9 cellular contexts compared by ENCODE assay signal in the genomic region with DNA sequence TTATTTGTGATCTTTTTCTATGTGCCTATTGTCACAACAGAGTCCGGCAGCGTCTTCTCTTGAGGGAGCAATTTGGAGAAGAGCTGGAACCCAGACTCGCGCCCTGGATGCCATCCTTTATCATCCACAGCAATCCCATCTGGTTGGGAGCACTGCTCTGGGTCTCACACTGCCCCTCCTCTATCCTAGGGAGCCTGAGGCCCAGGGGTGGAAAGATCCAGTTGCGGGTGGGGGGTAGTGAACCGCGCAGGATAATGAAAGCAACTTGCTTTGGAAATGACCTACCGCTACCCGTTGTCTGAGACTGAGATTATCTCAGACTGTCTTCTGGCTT. TPM values are rescaled to one million over a fixed set of nuclear protein-coding genes. Genes with fewer than 3 reads are reported as not detected.
DNase-seq lines count a peak whose midpoint lies in the region; ATAC-seq, FAIRE-seq and TF ChIP-seq lines count a peak whose summit lies in the region.
"Had no signal": no experiment of that assay in that cellular context is flagged by ENCODE, and none has a peak within 500 bp of the region (broad histone marks: within the 10 kb centered on the region; RNA-seq: fewer than 3 reads in every experiment).

No MANE protein-coding gene starts in this region.

- TF ChIP-seq POLR2A in HepG2 (IDR thresholded peaks at IDR 0.05; ENCODE audit: insufficient read depth in 1 of 2, low read depth in 2 of 2, low read length in 2 of 2) (no peak), tibial nerve (IDR thresholded peaks at IDR 0.05) (no peak)

- H3K4me1 Mint-ChIP-seq in activated naive CD4-positive, alpha-beta T cell treated with anti-CD3 and anti-CD28 coated beads for 36 hours (ENCODE audit: low read depth): peaks cover 46% of the 10 kb centered on the region
- peaks cover 25% of the 10 kb centered on the region for H3K4me1 Mint-ChIP-seq in astrocyte (ENCODE audit: low read depth, unreplicated experiment)

- ATAC-seq in HepG2 (no peak), GM19023 (IDR thresholded peaks at IDR 0.05; ENCODE audit: unreplicated experiment) (no peak)

- peak overlapping the region; percentile 56 for H3K27ac ChIP-seq in astrocyte (ENCODE audit: low read depth, low read length)
- H3K27ac ChIP-seq in HepG2 (ENCODE audit: extremely low read length, insufficient read depth, low read length): peak overlapping the region; percentile 66
- H3K27ac ChIP-seq in tibial nerve: peak overlapping the region in 3 of 4 donors; percentile 85 to 96 (median 87)

- H3K9me3 ChIP-seq in astrocyte (ENCODE audit: insufficient read depth, low read depth, low read length): no peaks in the 10 kb centered on the region
- no peaks in the 10 kb centered on the region for H3K9me3 ChIP-seq in HepG2 (ENCODE audit: low read length)
- no peaks in the 10 kb centered on the region for H3K9me3 ChIP-seq in tibial nerve

- no TSS peak for BruUV-seq in HepG2 (replicated peaks; lab: Mats Ljungman, UMichigan)

- FAIRE-seq in astrocyte (lab: Jason Lieb, UNC) (no peak), HepG2 (lab: Jason Lieb, UNC) (no peak)

- H3K79me2 ChIP-seq in astrocyte (ENCODE audit: insufficient read depth, low read length) (peaks cover 39% of the 10 kb centered on the region), HepG2 (ENCODE audit: insufficient read depth, low read length) (peaks cover 31% of the 10 kb centered on the region)

- H4K20me1 ChIP-seq in astrocyte (ENCODE audit: insufficient read depth, low read length) (peaks cover 16% of the 10 kb centered on the region), HepG2 (ENCODE audit: insufficient read depth, low read length) (peaks cover 4% of the 10 kb centered on the region; the same call in 1 of the 2 replicates)

- H3K4me3 ChIP-seq in astrocyte (ENCODE audit: insufficient read depth, low read depth, low read length): peak overlapping the region; percentile 90
- peak overlapping the region; percentile 65 to 88 (median 86) for H3K4me3 ChIP-seq in HepG2 (replicated peaks in 1 of 3; ENCODE audit: insufficient read depth in 1 of 3, low read depth in 2 of 3, low read length in 3 of 3)
- H3K4me3 ChIP-seq in tibial nerve: peak overlapping the region; percentile 68 to 70 (median 69)

- in situ Hi-C loops in HepG2 (cut with HindIII; ENCODE audit: extremely low pct_ligation_motif_present, low pct_unique_long_range_greater_than_20kb): no loop called here

- H3K4me1 ChIP-seq in astrocyte (ENCODE audit: insufficient read depth, low read length) (peaks cover 17% of the 10 kb centered on the region), HepG2 (ENCODE audit: insufficient read depth, low read length) (peaks cover 43% of the 10 kb centered on the region), tibial nerve (peaks cover 0 to 51% (median 28%) of the 10 kb centered on the region in 4 donors)

- TF ChIP-seq RAD21 in HepG2 (CRISPR knock-in tag; IDR thresholded peaks at IDR 0.05): no peak

- no peak for DNase-seq in activated naive CD4-positive, alpha-beta T cell treated with anti-CD3 and anti-CD28 coated beads for 36 hours
- DNase-seq in activated naive CD4-positive, alpha-beta T cell (lab: John Stamatoyannopoulos, UW): no peak
- DNase-seq in astrocyte (ENCODE audit: low read depth): no peak
- DNase-seq in HepG2 (ENCODE audit: low spot score): no peak
- no peak for DNase-seq in tibial nerve (ENCODE audit: low spot score in 2 of 2)
- DNase-seq in stimulated activated CD4-positive, alpha-beta T cell treated with anti-CD3 and anti-CD28 coated beads, Interleukin-4, amount 100 ng/mL, for 24 hours: no peak
- DNase-seq in D341Med (ENCODE audit: low spot score): no peak
- DNase-seq: activated CD4-positive, CD25-positive, alpha-beta regulatory T cell treated with anti-CD3 and anti-CD28 coated beads, Interleukin-2, amount 50 U/mL, for 72 hours had no signal

- no peaks in the 10 kb centered on the region for H3K27me3 ChIP-seq in astrocyte (ENCODE audit: insufficient read depth, low read length)
- no peaks in the 10 kb centered on the region; a peak in 1 of 5 replicates for H3K27me3 ChIP-seq in HepG2 (ENCODE audit: control insufficient read depth in 1 of 2, insufficient read depth in 2 of 2, low read length in 2 of 2)
- H3K27me3 ChIP-seq in tibial nerve: no peaks in the 10 kb centered on the region

- H3K4me3 Mint-ChIP-seq in activated naive CD4-positive, alpha-beta T cell treated with anti-CD3 and anti-CD28 coated beads for 36 hours: peak overlapping the region; percentile 92
- peak overlapping the region; percentile 98 for H3K4me3 Mint-ChIP-seq in astrocyte (ENCODE audit: unreplicated experiment)

- H3K36me3 Mint-ChIP-seq in activated naive CD4-positive, alpha-beta T cell treated with anti-CD3 and anti-CD28 coated beads for 36 hours (ENCODE audit: low read depth): peaks cover 9% of the 10 kb centered on the region
- H3K36me3 Mint-ChIP-seq in astrocyte (ENCODE audit: low read depth, unreplicated experiment): peaks cover 3% of the 10 kb centered on the region

- H3K27me3 Mint-ChIP-seq in activated naive CD4-positive, alpha-beta T cell treated with anti-CD3 and anti-CD28 coated beads for 36 hours (ENCODE audit: low read depth): no peaks in the 10 kb centered on the region
- no peaks in the 10 kb centered on the region for H3K27me3 Mint-ChIP-seq in astrocyte (ENCODE audit: low read depth, unreplicated experiment)

- TF ChIP-seq CTCF in astrocyte (IDR thresholded peaks at IDR 0.05; ENCODE audit: insufficient read depth, low read depth, low read length) (no peak), HepG2 (CRISPR knock-in tag; IDR thresholded peaks at IDR 0.05) (no peak), tibial nerve (IDR thresholded peaks at IDR 0.05) (no peak)

- H2AFZ ChIP-seq in astrocyte (ENCODE audit: low read depth, low read length) (no peak overlapping the region), HepG2 (ENCODE audit: low read length) (no peak overlapping the region)

- TF ChIP-seq EP300 in HepG2 (IDR thresholded peaks at IDR 0.05; ENCODE audit: low read depth in 2 of 2, low read length in 2 of 2): no peak
- TF ChIP-seq EP300 in HepG2 (CRISPR knock-in tag; IDR thresholded peaks at IDR 0.05; ENCODE audit: borderline replicate concordance): no peak; the same call in 1 of the 2 replicates
- TF ChIP-seq EP300 in tibial nerve (IDR thresholded peaks at IDR 0.05): no peak

- H3K36me3 ChIP-seq in astrocyte (ENCODE audit: insufficient read depth, low read length) (peaks cover 4% of the 10 kb centered on the region), HepG2 (replicated peaks in 1 of 2; ENCODE audit: control insufficient read depth in 1 of 2, insufficient read depth in 2 of 2, low read length in 2 of 2) (peaks cover 1 to 24% of the 10 kb centered on the region in 2 experiments), tibial nerve (peaks cover 0 to 33% (median 0%) of the 10 kb centered on the region in 3 donors)

- no peaks in the 10 kb centered on the region for H3K9me3 Mint-ChIP-seq in activated naive CD4-positive, alpha-beta T cell treated with anti-CD3 and anti-CD28 coated beads for 36 hours
- H3K9me3 Mint-ChIP-seq in astrocyte (ENCODE audit: unreplicated experiment): no peaks in the 10 kb centered on the region

- POLR2A ChIA-PET in HepG2 (lab: Yijun Ruan, JAX): interaction anchor here (0.7 to 12.4 kb wide), 21 partner anchors 9 to 280 kb away, joined by 3 to 342 read pairs (median 11); partner anchors contain the start of genes AUP1, C2orf81, CCDC142 and DQX1

- WGBS in HepG2 (ENCODE audit: low lambda C conversion rate): 12% methylated on average over 9 of the region's 9 CpGs
- WGBS in tibial nerve, 2 donors: 1 to 2% methylated on average over 9 of the region's 9 CpGs

- H3K4me2 ChIP-seq in astrocyte (ENCODE audit: low read length) (peak overlapping the region; percentile 95), HepG2 (ENCODE audit: low read depth, low read length) (peak overlapping the region; percentile 98)

- peak overlapping the region; percentile 89 for H3K9ac ChIP-seq in astrocyte (ENCODE audit: low read length)
- H3K9ac ChIP-seq in HepG2 (ENCODE audit: insufficient read depth, low read depth, low read length): peak overlapping the region; percentile 87

- H3K27ac Mint-ChIP-seq in activated naive CD4-positive, alpha-beta T cell treated with anti-CD3 and anti-CD28 coated beads for 36 hours: peak overlapping the region; percentile 99
- peak overlapping the region; percentile 93 for H3K27ac Mint-ChIP-seq in astrocyte (ENCODE audit: unreplicated experiment)

- intact Hi-C loops in activated naive CD4-positive, alpha-beta T cell treated with anti-CD3 and anti-CD28 coated beads for 36 hours (cut with micrococcal nuclease): loop anchor here (1.0 to 10.0 kb wide), 14 partner anchors 13 to 1344 kb away; partner anchors contain the start of genes AUP1, CCT7, DGUOK and DOK1
- intact Hi-C loops in HepG2 (cut with micrococcal nuclease; ENCODE audit: unreplicated experiment): loop anchor here (1.0 to 2.0 kb wide), 3 partner anchors 14 to 70 kb away; partner anchors contain the start of genes AUP1, HTRA2 and MRPL53

- CTCF ChIA-PET in activated naive CD4-positive, alpha-beta T cell treated with anti-CD3 and anti-CD28 coated beads for 36 hours (lab: Charles Lee): interaction anchor here (0.6 to 1.9 kb wide), 6 partner anchors 8 to 129 kb away, joined by 3 to 5 read pairs (median 3); no protein-coding TSS in a partner anchor
- CTCF ChIA-PET in HepG2 (lab: Yijun Ruan, JAX; ENCODE audit: low intra/inter-chr PET ratio, low total read pairs): no interaction called here

RNA-seq across cellular contexts. Expression of gene WBP1, which starts 0.7 kb away (rescaled TPM):
- total RNA-seq in activated naive CD4-positive, alpha-beta T cell treated with anti-CD3 and anti-CD28 coated beads for 36 hours: 10 to 100 TPM; 39.4 to 40.0 TPM
- total RNA-seq in astrocyte (56.4 and 58.3 TPM in 2 replicates), HepG2 (2016; rRNA removed; fragmentation: Illumina TruSeq; extraction: Trizol) (26.5 and 38.8 TPM in 2 replicates), tibial nerve (10 to 100 TPM; 35.7 to 84.6 (median 69.0) TPM)
- total RNA-seq in HepG2 (2016; cell fraction: cytosol; rRNA removed; fragmentation: Illumina TruSeq; extraction: Trizol; ENCODE audit: low read depth): 50.0 and 58.3 TPM in 2 replicates
- total RNA-seq in HepG2 (2016; cell fraction: insoluble cytoplasmic fraction; rRNA removed; fragmentation: Illumina TruSeq; extraction: Trizol): 27.8 and 36.5 TPM in 2 replicates
- 61.3 and 76.9 TPM in 2 replicates for total RNA-seq in HepG2 (2016; cell fraction: membrane; rRNA removed; fragmentation: Illumina TruSeq; extraction: Trizol)
- 25.9 and 29.1 TPM in 2 replicates for total RNA-seq in HepG2 (2016; cell fraction: nucleus; rRNA removed; fragmentation: Illumina TruSeq; extraction: Trizol)
- polyA plus RNA-seq in HepG2 (2011; rRNA removed): 85.7 and 107 TPM in 2 replicates
- polyA plus RNA-seq in HepG2 (2011; cell fraction: cytosol; rRNA removed): 77.8 and 109 TPM in 2 replicates
- 406 and 434 TPM in 2 replicates for polyA plus RNA-seq in HepG2 (2011; cell fraction: nucleus; rRNA removed)
- polyA plus RNA-seq in HepG2 (2012): 45.0 and 50.3 TPM in 2 replicates
- 82.9 and 90.6 TPM in 2 replicates for polyA plus RNA-seq in HepG2 (2016; cell fraction: cytosol; fragmentation: Illumina TruSeq; extraction: Trizol; ENCODE audit: low read depth)
- polyA plus RNA-seq in HepG2 (2016; cell fraction: insoluble cytoplasmic fraction; fragmentation: Illumina TruSeq; extraction: Trizol; ENCODE audit: low read depth): 41.4 and 46.0 TPM in 2 replicates
- 87.2 and 99.7 TPM in 2 replicates for polyA plus RNA-seq in HepG2 (2016; cell fraction: membrane; fragmentation: Illumina TruSeq; extraction: Trizol; ENCODE audit: low read depth)
- 71.0 and 71.7 TPM in 2 replicates for polyA plus RNA-seq in HepG2 (2016; cell fraction: nucleus; fragmentation: Illumina TruSeq; extraction: Trizol; ENCODE audit: insufficient read depth, low read depth)
- 54.1 and 96.5 TPM in 2 replicates for polyA minus RNA-seq in HepG2 (2011; rRNA and poly(A)+ RNA removed; ENCODE audit: low replicate concordance)
- 9.6 and 9.8 TPM in 2 replicates for polyA minus RNA-seq in HepG2 (2011; cell fraction: cytosol; rRNA and poly(A)+ RNA removed)
- polyA minus RNA-seq in HepG2 (2011; cell fraction: nucleus; rRNA and poly(A)+ RNA removed): 29.4 and 41.2 TPM in 2 replicates

RNA-seq across cellular contexts. Expression of gene INO80B, which starts 4.0 kb away (rescaled TPM):
- total RNA-seq in activated naive CD4-positive, alpha-beta T cell treated with anti-CD3 and anti-CD28 coated beads for 36 hours: 10 to 100 TPM; 26.5 to 28.3 TPM
- 19.2 and 23.2 TPM in 2 replicates for total RNA-seq in astrocyte
- total RNA-seq in HepG2 (2016; rRNA removed; fragmentation: Illumina TruSeq; extraction: Trizol): 10.0 and 14.5 TPM in 2 replicates
- total RNA-seq in HepG2 (2016; cell fraction: cytosol; rRNA removed; fragmentation: Illumina TruSeq; extraction: Trizol; ENCODE audit: low read depth): 5.0 and 7.0 TPM in 2 replicates
- total RNA-seq in HepG2 (2016; cell fraction: insoluble cytoplasmic fraction; rRNA removed; fragmentation: Illumina TruSeq; extraction: Trizol): 8.7 and 16.5 TPM in 2 replicates
- 9.3 and 10.1 TPM in 2 replicates for total RNA-seq in HepG2 (2016; cell fraction: membrane; rRNA removed; fragmentation: Illumina TruSeq; extraction: Trizol)
- 12.6 and 17.1 TPM in 2 replicates for total RNA-seq in HepG2 (2016; cell fraction: nucleus; rRNA removed; fragmentation: Illumina TruSeq; extraction: Trizol)
- polyA plus RNA-seq in HepG2 (2011; rRNA removed): 6.2 and 7.9 TPM in 2 replicates
- 4.5 and 4.9 TPM in 2 replicates for polyA plus RNA-seq in HepG2 (2011; cell fraction: cytosol; rRNA removed)
- polyA plus RNA-seq in HepG2 (2011; cell fraction: nucleus; rRNA removed): 63.6 and 70.4 TPM in 2 replicates
- 13.1 and 14.4 TPM in 2 replicates for polyA plus RNA-seq in HepG2 (2012)
- polyA plus RNA-seq in HepG2 (2016; cell fraction: cytosol; fragmentation: Illumina TruSeq; extraction: Trizol; ENCODE audit: low read depth): 4.5 and 5.4 TPM in 2 replicates
- 15.4 and 15.7 TPM in 2 replicates for polyA plus RNA-seq in HepG2 (2016; cell fraction: insoluble cytoplasmic fraction; fragmentation: Illumina TruSeq; extraction: Trizol; ENCODE audit: low read depth)
- 10.1 and 13.1 TPM in 2 replicates for polyA plus RNA-seq in HepG2 (2016; cell fraction: membrane; fragmentation: Illumina TruSeq; extraction: Trizol; ENCODE audit: low read depth)
- polyA plus RNA-seq in HepG2 (2016; cell fraction: nucleus; fragmentation: Illumina TruSeq; extraction: Trizol; ENCODE audit: insufficient read depth, low read depth): 30.3 and 40.1 TPM in 2 replicates
- polyA minus RNA-seq in HepG2 (2011; rRNA and poly(A)+ RNA removed; ENCODE audit: low replicate concordance): 2.5 and 7.3 TPM in 2 replicates
- 1.3 TPM in 1 of 2 replicates, not detected in the other for polyA minus RNA-seq in HepG2 (2011; cell fraction: cytosol; rRNA and poly(A)+ RNA removed)
- polyA minus RNA-seq in HepG2 (2011; cell fraction: nucleus; rRNA and poly(A)+ RNA removed): 14.5 and 22.5 TPM in 2 replicates
- 10 to 100 TPM; 15.1 to 40.6 (median 27.5) TPM for total RNA-seq in tibial nerve

RNA-seq across cellular contexts. Expression of gene MOGS, which starts 6.3 kb away (rescaled TPM):
- total RNA-seq in activated naive CD4-positive, alpha-beta T cell treated with anti-CD3 and anti-CD28 coated beads for 36 hours: 10 to 100 TPM; 38.8 to 39.1 TPM
- 84.4 and 101 TPM in 2 replicates for total RNA-seq in astrocyte
- total RNA-seq in HepG2 (2016; rRNA removed; fragmentation: Illumina TruSeq; extraction: Trizol): 30.1 and 95.2 TPM in 2 replicates
- 8.8 and 11.5 TPM in 2 replicates for total RNA-seq in HepG2 (2016; cell fraction: cytosol; rRNA removed; fragmentation: Illumina TruSeq; extraction: Trizol; ENCODE audit: low read depth)
- 26.3 and 96.7 TPM in 2 replicates for total RNA-seq in HepG2 (2016; cell fraction: insoluble cytoplasmic fraction; rRNA removed; fragmentation: Illumina TruSeq; extraction: Trizol)
- total RNA-seq in HepG2 (2016; cell fraction: membrane; rRNA removed; fragmentation: Illumina TruSeq; extraction: Trizol): 21.6 and 24.7 TPM in 2 replicates
- total RNA-seq in HepG2 (2016; cell fraction: nucleus; rRNA removed; fragmentation: Illumina TruSeq; extraction: Trizol): 74.9 and 89.3 TPM in 2 replicates
- 117 and 124 TPM in 2 replicates for polyA plus RNA-seq in HepG2 (2011; rRNA removed)
- 82.7 and 107 TPM in 2 replicates for polyA plus RNA-seq in HepG2 (2011; cell fraction: cytosol; rRNA removed)
- polyA plus RNA-seq in HepG2 (2011; cell fraction: nucleus; rRNA removed): 164 and 187 TPM in 2 replicates
- polyA plus RNA-seq in HepG2 (2012): 66.6 and 78.0 TPM in 2 replicates
- 7.9 TPM in 2 replicates for polyA plus RNA-seq in HepG2 (2016; cell fraction: cytosol; fragmentation: Illumina TruSeq; extraction: Trizol; ENCODE audit: low read depth)
- polyA plus RNA-seq in HepG2 (2016; cell fraction: insoluble cytoplasmic fraction; fragmentation: Illumina TruSeq; extraction: Trizol; ENCODE audit: low read depth): 21.4 and 26.1 TPM in 2 replicates
- 12.9 and 13.0 TPM in 2 replicates for polyA plus RNA-seq in HepG2 (2016; cell fraction: membrane; fragmentation: Illumina TruSeq; extraction: Trizol; ENCODE audit: low read depth)
- 132 and 137 TPM in 2 replicates for polyA plus RNA-seq in HepG2 (2016; cell fraction: nucleus; fragmentation: Illumina TruSeq; extraction: Trizol; ENCODE audit: insufficient read depth, low read depth)
- 89.6 and 182 TPM in 2 replicates for polyA minus RNA-seq in HepG2 (2011; rRNA and poly(A)+ RNA removed; ENCODE audit: low replicate concordance)
- 63.1 and 75.1 TPM in 2 replicates for polyA minus RNA-seq in HepG2 (2011; cell fraction: cytosol; rRNA and poly(A)+ RNA removed)
- 28.6 and 30.3 TPM in 2 replicates for polyA minus RNA-seq in HepG2 (2011; cell fraction: nucleus; rRNA and poly(A)+ RNA removed)
- 10 to 100 TPM; 30.2 to 52.5 (median 39.7) TPM for total RNA-seq in tibial nerve

RNA-seq across cellular contexts. Expression of gene MRPL53, which starts 13.6 kb away (rescaled TPM):
- total RNA-seq in activated naive CD4-positive, alpha-beta T cell treated with anti-CD3 and anti-CD28 coated beads for 36 hours: 100 to 1,000 TPM; 112 to 117 TPM
- 48.0 and 50.6 TPM in 2 replicates for total RNA-seq in astrocyte
- total RNA-seq in HepG2 (2016; rRNA removed; fragmentation: Illumina TruSeq; extraction: Trizol): 51.9 and 53.8 TPM in 2 replicates
- total RNA-seq in HepG2 (2016; cell fraction: cytosol; rRNA removed; fragmentation: Illumina TruSeq; extraction: Trizol; ENCODE audit: low read depth): 42.4 and 54.6 TPM in 2 replicates
- total RNA-seq in HepG2 (2016; cell fraction: insoluble cytoplasmic fraction; rRNA removed; fragmentation: Illumina TruSeq; extraction: Trizol): 58.8 and 59.3 TPM in 2 replicates
- total RNA-seq in HepG2 (2016; cell fraction: membrane; rRNA removed; fragmentation: Illumina TruSeq; extraction: Trizol): 53.4 and 65.7 TPM in 2 replicates
- 30.0 and 33.7 TPM in 2 replicates for total RNA-seq in HepG2 (2016; cell fraction: nucleus; rRNA removed; fragmentation: Illumina TruSeq; extraction: Trizol)
- polyA plus RNA-seq in HepG2 (2011; rRNA removed): 28.8 and 34.3 TPM in 2 replicates
- polyA plus RNA-seq in HepG2 (2011; cell fraction: cytosol; rRNA removed): 30.0 and 63.3 TPM in 2 replicates
- 49.3 and 53.8 TPM in 2 replicates for polyA plus RNA-seq in HepG2 (2011; cell fraction: nucleus; rRNA removed)
- 32.0 and 44.9 TPM in 2 replicates for polyA plus RNA-seq in HepG2 (2012)
- 37.9 and 43.7 TPM in 2 replicates for polyA plus RNA-seq in HepG2 (2016; cell fraction: cytosol; fragmentation: Illumina TruSeq; extraction: Trizol; ENCODE audit: low read depth)
- polyA plus RNA-seq in HepG2 (2016; cell fraction: insoluble cytoplasmic fraction; fragmentation: Illumina TruSeq; extraction: Trizol; ENCODE audit: low read depth): 43.6 and 45.0 TPM in 2 replicates
- polyA plus RNA-seq in HepG2 (2016; cell fraction: membrane; fragmentation: Illumina TruSeq; extraction: Trizol; ENCODE audit: low read depth): 39.5 and 42.8 TPM in 2 replicates
- polyA plus RNA-seq in HepG2 (2016; cell fraction: nucleus; fragmentation: Illumina TruSeq; extraction: Trizol; ENCODE audit: insufficient read depth, low read depth): 61.4 and 66.8 TPM in 2 replicates
- 38.1 and 38.8 TPM in 2 replicates for polyA minus RNA-seq in HepG2 (2011; rRNA and poly(A)+ RNA removed; ENCODE audit: low replicate concordance)
- polyA minus RNA-seq in HepG2 (2011; cell fraction: cytosol; rRNA and poly(A)+ RNA removed): 13.6 and 15.1 TPM in 2 replicates
- polyA minus RNA-seq in HepG2 (2011; cell fraction: nucleus; rRNA and poly(A)+ RNA removed): 18.9 and 23.0 TPM in 2 replicates
- 10 to 100 TPM; 15.9 to 86.1 (median 34.4) TPM for total RNA-seq in tibial nerve

RNA-seq across cellular contexts. Expression of gene RTKN, which starts 17.2 kb away (rescaled TPM):
- total RNA-seq in activated naive CD4-positive, alpha-beta T cell treated with anti-CD3 and anti-CD28 coated beads for 36 hours: 1 to 10 TPM in 1 of 2 experiments, under 1 TPM in 1; 0.95 to 1.6 TPM
- total RNA-seq in astrocyte (41.6 and 44.4 TPM in 2 replicates), HepG2 (2016; rRNA removed; fragmentation: Illumina TruSeq; extraction: Trizol) (107 and 159 TPM in 2 replicates), tibial nerve (10 to 100 TPM; 83.4 to 93.1 (median 87.1) TPM)
- 32.3 and 32.8 TPM in 2 replicates for total RNA-seq in HepG2 (2016; cell fraction: cytosol; rRNA removed; fragmentation: Illumina TruSeq; extraction: Trizol; ENCODE audit: low read depth)
- total RNA-seq in HepG2 (2016; cell fraction: insoluble cytoplasmic fraction; rRNA removed; fragmentation: Illumina TruSeq; extraction: Trizol): 92.8 and 167 TPM in 2 replicates
- 71.3 and 83.2 TPM in 2 replicates for total RNA-seq in HepG2 (2016; cell fraction: membrane; rRNA removed; fragmentation: Illumina TruSeq; extraction: Trizol)
- total RNA-seq in HepG2 (2016; cell fraction: nucleus; rRNA removed; fragmentation: Illumina TruSeq; extraction: Trizol): 134 and 147 TPM in 2 replicates
- polyA plus RNA-seq in HepG2 (2011; rRNA removed): 166 and 187 TPM in 2 replicates
- polyA plus RNA-seq in HepG2 (2011; cell fraction: cytosol; rRNA removed): 105 and 146 TPM in 2 replicates
- 693 and 745 TPM in 2 replicates for polyA plus RNA-seq in HepG2 (2011; cell fraction: nucleus; rRNA removed)
- polyA plus RNA-seq in HepG2 (2012): 111 and 123 TPM in 2 replicates
- polyA plus RNA-seq in HepG2 (2016; cell fraction: cytosol; fragmentation: Illumina TruSeq; extraction: Trizol; ENCODE audit: low read depth): 19.8 and 20.3 TPM in 2 replicates
- 106 and 117 TPM in 2 replicates for polyA plus RNA-seq in HepG2 (2016; cell fraction: insoluble cytoplasmic fraction; fragmentation: Illumina TruSeq; extraction: Trizol; ENCODE audit: low read depth)
- 48.0 and 54.9 TPM in 2 replicates for polyA plus RNA-seq in HepG2 (2016; cell fraction: membrane; fragmentation: Illumina TruSeq; extraction: Trizol; ENCODE audit: low read depth)
- polyA plus RNA-seq in HepG2 (2016; cell fraction: nucleus; fragmentation: Illumina TruSeq; extraction: Trizol; ENCODE audit: insufficient read depth, low read depth): 311 and 321 TPM in 2 replicates
- polyA minus RNA-seq in HepG2 (2011; rRNA and poly(A)+ RNA removed; ENCODE audit: low replicate concordance): 14.0 and 202 TPM in 2 replicates
- polyA minus RNA-seq in HepG2 (2011; cell fraction: cytosol; rRNA and poly(A)+ RNA removed): 51.2 and 66.4 TPM in 2 replicates
- 211 and 223 TPM in 2 replicates for polyA minus RNA-seq in HepG2 (2011; cell fraction: nucleus; rRNA and poly(A)+ RNA removed)
